Comparison of ENCODE assay signal across 8 cellular contexts in genomic region chr11:613369-613968, GRCh38. TPM values are rescaled to one million over a fixed set of nuclear protein-coding genes. Genes with fewer than 3 reads are reported as not detected.
DNase-seq lines count a peak whose midpoint lies in the region; ATAC-seq and TF ChIP-seq lines count a peak whose summit lies in the region.

No MANE protein-coding gene starts in this region.

- H3K4me1 Mint-ChIP-seq in Calu3 (ENCODE audit: low read depth, unreplicated experiment): no peaks in the 10 kb centered on the region
- peaks cover 35% of the 10 kb centered on the region for H3K4me1 Mint-ChIP-seq in stimulated activated memory B cell treated with anti-CD40 and anti-IgM and Interleukin-4, amounts not matched to agents 10 μg/mL and 1 μg/mL and 100 μg/mL, for 72 hours

- CTCF ChIA-PET in Calu3 (lab: Charles Lee): interaction anchor here (0.5 to 0.6 kb wide), 4 partner anchors 10 to 171 kb away, joined by 3 to 4 read pairs (median 3); no protein-coding TSS in a partner anchor

- H3K27ac ChIP-seq in colonic mucosa (peak overlapping the region; percentile 95), mesodermal cell (ENCODE audit: low read depth, low read length, severe bottlenecking) (peak overlapping the region; percentile 23)

- peaks cover 41% of the 10 kb centered on the region for H3K4me1 ChIP-seq in colonic mucosa
- peaks cover 19% of the 10 kb centered on the region for H3K4me1 ChIP-seq in mesodermal cell (ENCODE audit: control insufficient read depth, insufficient read depth, low read length, poor library complexity, severe bottlenecking)

- WGBS in mesodermal cell (ENCODE audit: insufficient coverage in 2 of 2), 2 experiments: 42 to 46% methylated on average over 19 to 20 of the region's 36 CpGs

- H3K4me3 ChIP-seq in colonic mucosa: peak overlapping the region; percentile 8
- no peak overlapping the region for H3K4me3 ChIP-seq in mesodermal cell (ENCODE audit: extremely low read depth, insufficient read depth, low read length, poor library complexity, severe bottlenecking)

- H3K9me3 ChIP-seq in colonic mucosa (no peaks in the 10 kb centered on the region), mesodermal cell (ENCODE audit: control insufficient read depth, low read length) (no peaks in the 10 kb centered on the region)

- no peak for TF ChIP-seq CTCF in Calu3 (IDR thresholded peaks at IDR 0.05; ENCODE audit: unreplicated experiment)
- no peak for TF ChIP-seq CTCF in colonic mucosa (IDR thresholded peaks at IDR 0.05)

- no peak overlapping the region for H3K27ac Mint-ChIP-seq in Calu3 (ENCODE audit: unreplicated experiment)
- H3K27ac Mint-ChIP-seq in stimulated activated memory B cell treated with anti-CD40 and anti-IgM and Interleukin-4, amounts not matched to agents 10 μg/mL and 1 μg/mL and 100 μg/mL, for 72 hours: peak overlapping the region; percentile 88

- H3K27me3 ChIP-seq in colonic mucosa: no peaks in the 10 kb centered on the region

- no peaks in the 10 kb centered on the region for H3K9me3 Mint-ChIP-seq in Calu3 (ENCODE audit: low read depth, unreplicated experiment)
- no peaks in the 10 kb centered on the region for H3K9me3 Mint-ChIP-seq in stimulated activated memory B cell treated with anti-CD40 and anti-IgM and Interleukin-4, amounts not matched to agents 10 μg/mL and 1 μg/mL and 100 μg/mL, for 72 hours

- peaks cover 11% of the 10 kb centered on the region for H3K36me3 ChIP-seq in colonic mucosa
- peaks cover 59% of the 10 kb centered on the region for H3K36me3 ChIP-seq in mesodermal cell (ENCODE audit: control insufficient read depth, insufficient read depth, low read length)

- peak; percentile 66 for DNase-seq in Calu3
- peak; percentile 60 for DNase-seq in NCI-H1048 (lab: John Stamatoyannopoulos, UW)
- peak; percentile 79 to 81 for DNase-seq in activated CD4-positive, alpha-beta T cell treated with anti-CD3 and anti-CD28 coated beads for 24 hours (ENCODE audit: low read depth in 2 of 2)
- DNase-seq in colonic mucosa: peak; percentile 87

- no TSS peak for BruUV-seq in Calu3 (replicated peaks; lab: Mats Ljungman, UMichigan)

- no peaks in the 10 kb centered on the region for H3K27me3 Mint-ChIP-seq in Calu3 (ENCODE audit: unreplicated experiment)
- H3K27me3 Mint-ChIP-seq in stimulated activated memory B cell treated with anti-CD40 and anti-IgM and Interleukin-4, amounts not matched to agents 10 μg/mL and 1 μg/mL and 100 μg/mL, for 72 hours: no peaks in the 10 kb centered on the region

- H3K36me3 Mint-ChIP-seq in Calu3 (ENCODE audit: insufficient read depth, unreplicated experiment): peaks cover 88% of the 10 kb centered on the region
- H3K36me3 Mint-ChIP-seq in stimulated activated memory B cell treated with anti-CD40 and anti-IgM and Interleukin-4, amounts not matched to agents 10 μg/mL and 1 μg/mL and 100 μg/mL, for 72 hours: peaks cover 16% of the 10 kb centered on the region

- H3K4me3 Mint-ChIP-seq in Calu3 (ENCODE audit: low read depth, unreplicated experiment): no peak overlapping the region
- no peak overlapping the region for H3K4me3 Mint-ChIP-seq in stimulated activated memory B cell treated with anti-CD40 and anti-IgM and Interleukin-4, amounts not matched to agents 10 μg/mL and 1 μg/mL and 100 μg/mL, for 72 hours

- peak; percentile 3 for ATAC-seq in stimulated activated memory B cell treated with anti-CD40 and anti-IgM and Interleukin-4, amounts not matched to agents 10 μg/mL and 1 μg/mL and 100 μg/mL, for 72 hours
- ATAC-seq in GM18861 (IDR thresholded peaks at IDR 0.05; ENCODE audit: unreplicated experiment) (no peak), GM21381 (IDR thresholded peaks at IDR 0.05; ENCODE audit: unreplicated experiment) (no peak)

- H3K9ac ChIP-seq in colonic mucosa (ENCODE audit: low read depth in 2 of 2, low read length in 2 of 2): peak overlapping the region; percentile 50 to 78

- intact Hi-C loops in Calu3 (cut with micrococcal nuclease; ENCODE audit: unreplicated experiment): no loop called here
- intact Hi-C loops in colonic mucosa (cut with DNase I): no loop called here

RNA-seq across cellular contexts. Expression of gene IRF7, which starts 2.3 kb away (rescaled TPM):
- total RNA-seq in Calu3 (2022): 48.7 and 93.5 TPM in 2 replicates
- 10 to 100 TPM; 22.1 to 25.6 TPM for total RNA-seq in colonic mucosa
- polyA plus RNA-seq in mesodermal cell (2013, experiment 1 of 2): 11.2 TPM
- 7.4 TPM for polyA plus RNA-seq in mesodermal cell (2013, experiment 2 of 2)

RNA-seq across cellular contexts. Expression of gene CDHR5, which starts 11.3 kb away (rescaled TPM):
- total RNA-seq in Calu3 (2022): 5.0 and 7.6 TPM in 2 replicates
- 100 to 1,000 TPM; 140 to 310 TPM for total RNA-seq in colonic mucosa
- not detected for polyA plus RNA-seq in mesodermal cell (2013, experiment 1 of 2)
- not detected for polyA plus RNA-seq in mesodermal cell (2013, experiment 2 of 2)

RNA-seq across cellular contexts. Expression of gene SCT, which starts 13.5 kb away (rescaled TPM):
- total RNA-seq in Calu3 (2022) (not detected in 2 replicates), colonic mucosa (1 to 10 TPM; 1.1 to 3.2 TPM)
- 1.2 TPM for polyA plus RNA-seq in mesodermal cell (2013, experiment 1 of 2)
- polyA plus RNA-seq in mesodermal cell (2013, experiment 2 of 2): not detected

RNA-seq across cellular contexts. Expression of gene DRD4, which starts 23.6 kb away (rescaled TPM):
- total RNA-seq in Calu3 (2022): 1.3 TPM in 2 replicates
- under 1 TPM; 0.69 to 0.79 TPM for total RNA-seq in colonic mucosa
- polyA plus RNA-seq in mesodermal cell (2013, experiment 1 of 2): 1.00 TPM
- 0.46 TPM for polyA plus RNA-seq in mesodermal cell (2013, experiment 2 of 2)

RNA-seq across cellular contexts. Expression of gene PHRF1, which starts 37.2 kb away (rescaled TPM):
- total RNA-seq in Calu3 (2022) (42.3 and 43.2 TPM in 2 replicates), colonic mucosa (10 to 100 TPM; 29.4 to 41.9 TPM)
- polyA plus RNA-seq in mesodermal cell (2013, experiment 1 of 2): 22.1 TPM
- polyA plus RNA-seq in mesodermal cell (2013, experiment 2 of 2): 18.6 TPM

Comparison
In these comparisons a context has a peak if more than half of its experiments do, and no peak if none do; other contexts are left out.
1. RNA of gene CDHR5, which starts 11.3 kb away (total RNA-seq): 140 to 310 TPM in colonic mucosa; 5.0 to 7.6 TPM in Calu3; every median in the first group is over 10 times any median in the second.
2. Peak in every context shown above with its lines, with median percentiles within 50 percentile points of each other: DNase-seq.